ENCODE assay signal across 9 cellular contexts in the genomic region with DNA sequence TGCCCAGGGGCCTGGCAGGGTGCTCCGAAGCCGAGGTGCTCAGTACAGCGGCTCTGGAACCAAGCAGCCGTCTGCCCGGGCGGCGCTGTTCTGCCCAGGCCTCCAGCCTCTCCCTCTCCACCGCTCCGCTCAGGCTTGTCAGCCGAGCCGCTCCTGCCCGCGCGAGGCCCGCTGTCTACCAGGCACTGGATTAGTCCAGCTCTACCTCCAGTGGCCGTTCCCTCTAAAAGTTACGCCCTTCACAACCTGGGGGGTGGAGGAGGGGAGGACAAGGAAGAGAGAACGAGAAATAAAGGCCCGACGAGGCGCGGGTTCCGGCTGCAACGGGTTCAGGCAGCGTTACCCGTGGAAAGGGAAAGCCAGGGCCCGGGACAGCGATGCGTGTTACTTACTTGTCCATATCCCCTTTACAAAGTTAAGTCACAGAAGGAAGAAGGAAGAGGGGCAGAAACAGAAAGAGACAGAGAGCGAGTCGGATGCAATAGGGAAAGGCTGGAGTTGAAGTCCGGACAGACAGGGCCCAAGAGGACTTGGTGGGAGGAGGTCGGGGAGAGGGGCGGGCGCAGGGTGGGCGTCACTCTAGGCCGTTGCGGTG. TPM values are rescaled to one million over a fixed set of nuclear protein-coding genes. Genes with fewer than 3 reads are reported as not detected.
DNase-seq lines count a peak whose midpoint lies in the region; ATAC-seq lines count a peak whose summit lies in the region.
"Had no signal": no experiment of that assay in that cellular context is flagged by ENCODE, and none has a peak within 500 bp of the region (broad histone marks: within the 10 kb centered on the region; RNA-seq: fewer than 3 reads in every experiment).

No MANE protein-coding gene starts in this region.

- peak overlapping the region in 6 of 7 experiments; percentile 2 to 37 (median 16) for H3K4me3 ChIP-seq in skin epidermis
- H3K4me3 ChIP-seq: BLaER1 had no signal

- H3K4me1 Mint-ChIP-seq in T-helper 17 cell = peaks cover 7% of the 10 kb centered on the region

- H3K9me3 ChIP-seq in T-helper 17 cell (ENCODE audit: control insufficient read depth, low read length, poor library complexity, severe bottlenecking) = peaks cover 6% of the 10 kb centered on the region

- peak; percentile 49 for DNase-seq in NCI-H82 (lab: John Stamatoyannopoulos, UW)
- DNase-seq in NCI-H82 treated with DMSO at 0.1 percent for 48 hours (lab: John Stamatoyannopoulos, UW; ENCODE audit: unreplicated experiment) = no peak
- DNase-seq in T-helper 17 cell = no peak
- DNase-seq in left cardiac atrium = no peak
- no peak for DNase-seq in activated effector memory CD4-positive, alpha-beta T cell treated with anti-CD3 and anti-CD28 coated beads, Interleukin-2, amount 50 U/mL, for 16 hours
- no peak for DNase-seq in NCI-H524 treated with DMSO at 0.1 percent for 48 hours (lab: John Stamatoyannopoulos, UW)

- peaks cover 67% of the 10 kb centered on the region for H3K27me3 Mint-ChIP-seq in T-helper 17 cell

- H3K27ac Mint-ChIP-seq in T-helper 17 cell = peak overlapping the region; percentile 37

- peak overlapping the region in 1 of 21 experiments; percentile 2 for H3K27ac ChIP-seq in skin epidermis
- H3K27ac ChIP-seq: BLaER1 had no signal

- peak overlapping the region; percentile 70 for H3K4me3 Mint-ChIP-seq in T-helper 17 cell

- intact Hi-C loops in left cardiac atrium (cut with DNase I) = no loop called here

- H3K36me3 Mint-ChIP-seq in T-helper 17 cell (ENCODE audit: low read depth) = peaks cover 4% of the 10 kb centered on the region

- no peak for ATAC-seq in T-helper 17 cell
- peak; percentile 21 to 69 for ATAC-seq in left cardiac atrium
- no peak for ATAC-seq in GM21825 (IDR thresholded peaks at IDR 0.05; ENCODE audit: unreplicated experiment)

RNA-seq across cellular contexts. Expression of gene SP8, which starts 2.9 kb away (rescaled TPM):
- total RNA-seq in T-helper 17 cell = not detected
- not detected for total RNA-seq in left cardiac atrium

Comparison
In these comparisons a context has a peak if more than half of its experiments do, and no peak if none do; other contexts are left out.
1. ATAC-seq: peak in left cardiac atrium (2 of 2); none in T-helper 17 cell (single experiment) and GM21825 (single experiment).